Comparison of ENCODE assay signal across 8 cellular contexts in the genomic region with DNA sequence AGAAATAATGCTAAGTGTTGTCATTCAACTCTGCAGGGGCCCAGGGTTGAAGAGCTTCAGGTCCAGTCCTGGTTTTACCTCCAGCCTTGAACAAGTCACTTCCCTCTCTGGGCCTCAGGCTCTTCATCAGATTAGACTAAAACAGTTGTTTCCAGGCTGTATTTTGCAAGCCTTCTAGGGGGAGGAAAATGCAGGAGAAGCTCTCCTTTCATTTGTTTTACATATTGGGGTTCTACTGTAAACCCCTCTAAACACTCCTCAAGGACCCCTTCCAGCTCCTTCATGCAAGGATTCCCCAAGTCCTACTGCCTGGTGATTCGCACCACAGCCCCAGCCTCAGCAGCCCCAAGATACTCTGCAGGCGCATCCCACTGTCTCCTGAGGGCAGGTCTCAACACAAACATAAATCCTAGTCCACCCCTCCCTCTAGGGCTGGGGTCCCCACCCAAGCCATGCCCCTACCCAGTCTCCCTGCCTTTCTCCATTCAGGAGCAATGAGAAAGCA. TPM values are rescaled to one million over a fixed set of nuclear protein-coding genes. Genes with fewer than 3 reads are reported as not detected.
A peak's percentile ranks its signal among the peaks of the same experiment; 100 is the strongest.
DNase-seq lines count a peak whose midpoint lies in the region; ATAC-seq and TF ChIP-seq lines count a peak whose summit lies in the region.

No MANE protein-coding gene starts in this region.

- H3K9me3 Mint-ChIP-seq in CD8-positive, alpha-beta memory T cell: no peaks in the 10 kb centered on the region

- H3K4me3 ChIP-seq in CD8-positive, alpha-beta memory T cell (ENCODE audit: low read length): no peak overlapping the region
- H3K4me3 ChIP-seq in adipocyte (ENCODE audit: low read length) (no peak overlapping the region), ovary (no peak overlapping the region)

- no peaks in the 10 kb centered on the region for H3K27me3 ChIP-seq in CD8-positive, alpha-beta memory T cell (ENCODE audit: insufficient read depth, low read length, poor library complexity, severe bottlenecking)
- H3K27me3 ChIP-seq in adipocyte (replicated peaks; ENCODE audit: control insufficient read depth, insufficient read depth, low read length) (peaks cover 33% of the 10 kb centered on the region), ovary (no peaks in the 10 kb centered on the region)

- TF ChIP-seq POLR2A in ovary (IDR thresholded peaks at IDR 0.05): no peak

- TF ChIP-seq CTCF in ovary (IDR thresholded peaks at IDR 0.05): no peak

- POLR2A ChIA-PET in CD8-positive, alpha-beta memory T cell (lab: Charles Lee): no interaction called here

- H3K9ac ChIP-seq in adipocyte (ENCODE audit: low read length): no peak overlapping the region

- ATAC-seq in GM21825 (IDR thresholded peaks at IDR 0.05; ENCODE audit: unreplicated experiment): no peak

- H3K9me3 ChIP-seq in CD8-positive, alpha-beta memory T cell (ENCODE audit: low read length): no peaks in the 10 kb centered on the region
- H3K9me3 ChIP-seq in KOPT-K1 (ENCODE audit: insufficient read depth, low read length, poor library complexity, severe bottlenecking) (no peaks in the 10 kb centered on the region), adipocyte (ENCODE audit: control insufficient read depth, low read length) (no peaks in the 10 kb centered on the region), ovary (no peaks in the 10 kb centered on the region)

- CTCF ChIA-PET in CD8-positive, alpha-beta memory T cell (lab: Charles Lee): no interaction called here

- peaks cover 0 to 4% (median 3%) of the 10 kb centered on the region in 3 donors for H3K4me1 Mint-ChIP-seq in CD8-positive, alpha-beta memory T cell

- 64 to 83% (median 82%) methylated on average over 2 of the region's 2 CpGs for WGBS in ovary, 3 donors

- no peaks in the 10 kb centered on the region for H3K4me1 ChIP-seq in CD8-positive, alpha-beta memory T cell (ENCODE audit: insufficient read depth, low read length)
- H3K4me1 ChIP-seq in adipocyte (ENCODE audit: control insufficient read depth, insufficient read depth, low read length): peaks cover 3% of the 10 kb centered on the region
- no peaks in the 10 kb centered on the region for H3K4me1 ChIP-seq in ovary (ENCODE audit: insufficient read depth)

- peaks cover 8 to 10% of the 10 kb centered on the region in 2 donors for H3K27me3 Mint-ChIP-seq in CD8-positive, alpha-beta memory T cell

- H3K27ac ChIP-seq in CD8-positive, alpha-beta memory T cell (ENCODE audit: low read depth, low read length): peak overlapping the region; percentile 62
- H3K27ac ChIP-seq in KOPT-K1 (ENCODE audit: low read depth, low read length, poor library complexity, severe bottlenecking): peak overlapping the region; percentile 59
- H3K27ac ChIP-seq in ovary: no peak overlapping the region

- no peak for DNase-seq in CD8-positive, alpha-beta memory T cell
- DNase-seq in adipocyte (ENCODE audit: low read depth) (peak; percentile 76), lung microvascular endothelial cell (ENCODE audit: low read depth in 2 of 2) (peak; percentile 38 to 66), T-helper 1 cell (no peak), NCI-H748 (lab: John Stamatoyannopoulos, UW; ENCODE audit: unreplicated experiment) (no peak), ovary (no peak)

- no peak for TF ChIP-seq EP300 in ovary (IDR thresholded peaks at IDR 0.05)

- intact Hi-C loops in ovary (cut with DNase I): no loop called here

- H3K27ac Mint-ChIP-seq in CD8-positive, alpha-beta memory T cell: peak overlapping the region in 1 of 8 donors; percentile 80

- peak overlapping the region in 1 of 7 donors; percentile 34 for H3K4me3 Mint-ChIP-seq in CD8-positive, alpha-beta memory T cell

- no peaks in the 10 kb centered on the region for H3K36me3 Mint-ChIP-seq in CD8-positive, alpha-beta memory T cell

- no peaks in the 10 kb centered on the region for H3K36me3 ChIP-seq in CD8-positive, alpha-beta memory T cell (ENCODE audit: insufficient read depth, low read length)
- H3K36me3 ChIP-seq in KOPT-K1 (ENCODE audit: insufficient read depth, low read length) (no peaks in the 10 kb centered on the region), adipocyte (ENCODE audit: control insufficient read depth, insufficient read depth, low read length, severe bottlenecking) (no peaks in the 10 kb centered on the region), ovary (no peaks in the 10 kb centered on the region)

RNA-seq across cellular contexts. Expression of gene SDR9C7, which starts 2.7 kb away (rescaled TPM):
- total RNA-seq in CD8-positive, alpha-beta memory T cell: not detected
- not detected for polyA plus RNA-seq in CD8-positive, alpha-beta memory T cell
- total RNA-seq in lung microvascular endothelial cell (not detected in 2 replicates), ovary (under 1 TPM in 3 of 7 donors, not detected in 4; 0.10 to 0.25 (median 0.25) TPM)
- under 1 TPM in 1 of 2 donors, not detected in 1; 0.07 TPM for polyA plus RNA-seq in ovary

RNA-seq across cellular contexts. Expression of gene RDH16, which starts 25.9 kb away (rescaled TPM):
- total RNA-seq in CD8-positive, alpha-beta memory T cell: under 1 TPM; 0.13 to 0.31 TPM
- polyA plus RNA-seq in CD8-positive, alpha-beta memory T cell: 0.20 TPM
- total RNA-seq in lung microvascular endothelial cell: under 0.01 TPM in 2 replicates
- total RNA-seq in ovary: under 1 TPM; 0.24 to 0.64 (median 0.45) TPM
- polyA plus RNA-seq in ovary: under 1 TPM; 0.22 to 0.34 TPM

Comparison
In these comparisons a context has a peak if more than half of its experiments do, and no peak if none do; other contexts are left out.
1. DNase-seq: peak in adipocyte (single experiment) and lung microvascular endothelial cell (2 of 2); none in CD8-positive, alpha-beta memory T cell (0 of 5), T-helper 1 cell (0 of 5), NCI-H748 (single experiment) and ovary (0 of 5).
2. H3K27ac ChIP-seq: peak in CD8-positive, alpha-beta memory T cell (single experiment) and KOPT-K1 (single experiment); none in ovary (0 of 2).